Comparison of ENCODE assay signal across 11 cellular contexts in genomic region chr14:68380304-68380840, GRCh38.
DNase-seq lines count a peak whose midpoint lies in the region; ATAC-seq and TF ChIP-seq lines count a peak whose summit lies in the region.
"Had no signal": no experiment of that assay in that cellular context is flagged by ENCODE, and none has a peak within 500 bp of the region (broad histone marks: within the 10 kb centered on the region; RNA-seq: fewer than 3 reads in every experiment).

No MANE protein-coding gene starts in this region.

- H3K9me3 Mint-ChIP-seq in MCF 10A (ENCODE audit: unreplicated experiment) = no peaks in the 10 kb centered on the region
- no peaks in the 10 kb centered on the region for H3K9me3 Mint-ChIP-seq in CD8-positive, alpha-beta memory T cell

- peaks cover 10% of the 10 kb centered on the region for H3K4me1 Mint-ChIP-seq in MCF 10A (ENCODE audit: insufficient read depth, unreplicated experiment)
- peaks cover 39 to 55% (median 40%) of the 10 kb centered on the region in 3 donors for H3K4me1 Mint-ChIP-seq in CD8-positive, alpha-beta memory T cell

- H3K4me1 ChIP-seq in breast epithelium (peaks cover 0 to 6% of the 10 kb centered on the region in 2 donors), uterus (peaks cover 0 to 20% of the 10 kb centered on the region in 2 donors)
- peaks cover 29% of the 10 kb centered on the region for H3K4me1 ChIP-seq in CD8-positive, alpha-beta memory T cell (ENCODE audit: insufficient read depth, low read length)

- H3K27ac Mint-ChIP-seq in MCF 10A (ENCODE audit: low read depth, unreplicated experiment) = no peak overlapping the region
- H3K27ac Mint-ChIP-seq in CD8-positive, alpha-beta memory T cell = peak overlapping the region in 4 of 8 donors; percentile 48 to 83 (median 68)

- ATAC-seq in HG03135 (IDR thresholded peaks at IDR 0.05; ENCODE audit: unreplicated experiment) = peak; percentile 66

- intact Hi-C loops in breast epithelium (cut with DNase I; ENCODE audit: low total_unique reads) = no loop called here
- intact Hi-C loops in MCF 10A (cut with micrococcal nuclease) = no loop called here
- intact Hi-C loops in uterus (cut with DNase I; ENCODE audit: low total_unique reads) = no loop called here

- TF ChIP-seq CTCF in breast epithelium (IDR thresholded peaks at IDR 0.05) (no peak), MCF 10A (IDR thresholded peaks at IDR 0.05; ENCODE audit: unreplicated experiment) (no peak), coronary artery (IDR thresholded peaks at IDR 0.05) (no peak), uterus (IDR thresholded peaks at IDR 0.05) (no peak)

- H3K27me3 ChIP-seq in breast epithelium (no peaks in the 10 kb centered on the region), uterus (no peaks in the 10 kb centered on the region)
- no peaks in the 10 kb centered on the region for H3K27me3 ChIP-seq in CD8-positive, alpha-beta memory T cell (ENCODE audit: insufficient read depth, low read length, poor library complexity, severe bottlenecking)
- H3K27me3 ChIP-seq: neutrophil had no signal

- no peaks in the 10 kb centered on the region for H3K36me3 ChIP-seq in breast epithelium
- H3K36me3 ChIP-seq in uterus = no peaks in the 10 kb centered on the region
- H3K36me3 ChIP-seq in CD8-positive, alpha-beta memory T cell (ENCODE audit: insufficient read depth, low read length) = no peaks in the 10 kb centered on the region
- H3K36me3 ChIP-seq: neutrophil had no signal

- no peaks in the 10 kb centered on the region for H3K36me3 Mint-ChIP-seq in MCF 10A (ENCODE audit: insufficient read depth, unreplicated experiment)
- H3K36me3 Mint-ChIP-seq in CD8-positive, alpha-beta memory T cell = peaks cover 0 to 2% (median 0%) of the 10 kb centered on the region in 3 donors

- H3K27me3 Mint-ChIP-seq in MCF 10A (ENCODE audit: insufficient read depth, unreplicated experiment) = no peaks in the 10 kb centered on the region
- H3K27me3 Mint-ChIP-seq in CD8-positive, alpha-beta memory T cell = peaks cover 0 to 1% of the 10 kb centered on the region in 2 donors

- H3K4me3 Mint-ChIP-seq in MCF 10A (ENCODE audit: unreplicated experiment) = no peak overlapping the region
- peak overlapping the region in 1 of 7 donors; percentile 14 for H3K4me3 Mint-ChIP-seq in CD8-positive, alpha-beta memory T cell

- no peak for TF ChIP-seq POLR2A in breast epithelium (IDR thresholded peaks at IDR 0.05)
- no peak for TF ChIP-seq POLR2A in uterus (IDR thresholded peaks at IDR 0.05)

- no peak for DNase-seq in breast epithelium (ENCODE audit: low spot score in 2 of 2)
- no peak for DNase-seq in MCF 10A (ENCODE audit: unreplicated experiment)
- no peak for DNase-seq in coronary artery (ENCODE audit: low spot score)
- no peak for DNase-seq in uterus
- DNase-seq in middle frontal gyrus (ENCODE audit: extremely low spot score, low spot score) = no peak
- no peak for DNase-seq in caudate nucleus (lab: John Stamatoyannopoulos, UW)
- DNase-seq in CD8-positive, alpha-beta memory T cell = no peak
- DNase-seq: activated CD8-positive, alpha-beta memory T cell treated with anti-CD3 and anti-CD28 coated beads, Interleukin-2, amount 50 U/mL, for 48 hours; NCI-H526 treated with DMSO at 0.1 percent for 48 hours had no signal

- no peak overlapping the region for H3K4me3 ChIP-seq in breast epithelium
- no peak overlapping the region for H3K4me3 ChIP-seq in coronary artery
- no peak overlapping the region for H3K4me3 ChIP-seq in uterus
- H3K4me3 ChIP-seq in CD8-positive, alpha-beta memory T cell (ENCODE audit: low read length) = no peak overlapping the region

- CTCF ChIA-PET in MCF 10A (lab: Yijun Ruan, JAX) = interaction anchor here (0.6 to 1.1 kb wide), 3 partner anchors 10 to 1269 kb away, joined by 3 read pairs; no protein-coding TSS in a partner anchor
- CTCF ChIA-PET in CD8-positive, alpha-beta memory T cell (lab: Charles Lee) = no interaction called here

- POLR2A ChIA-PET in MCF 10A (lab: Yijun Ruan, JAX) = interaction anchor here (0.8 to 1.0 kb wide), 2 partner anchors 76 to 415 kb away, joined by 3 read pairs; no protein-coding TSS in a partner anchor
- POLR2A ChIA-PET in CD8-positive, alpha-beta memory T cell (lab: Charles Lee) = no interaction called here

- BruUV-seq in MCF 10A (replicated peaks; lab: Mats Ljungman, UMichigan) = no TSS peak

- H3K27ac ChIP-seq in breast epithelium (peak overlapping the region; percentile 32 to 67), coronary artery (peak overlapping the region; percentile 22 to 73), uterus (peak overlapping the region; percentile 63 to 75), caudate nucleus (ENCODE audit: low read depth, low read length) (no peak overlapping the region)
- H3K27ac ChIP-seq in CD8-positive, alpha-beta memory T cell (ENCODE audit: low read depth, low read length) = no peak overlapping the region
- H3K27ac ChIP-seq: neutrophil had no signal

- H3K9me3 ChIP-seq in breast epithelium (no peaks in the 10 kb centered on the region), uterus (no peaks in the 10 kb centered on the region)
- no peaks in the 10 kb centered on the region for H3K9me3 ChIP-seq in CD8-positive, alpha-beta memory T cell (ENCODE audit: low read length)
- H3K9me3 ChIP-seq: neutrophil had no signal

Comparison
In these comparisons a context has a peak if more than half of its experiments do, and no peak if none do; other contexts are left out.
1. H3K27ac ChIP-seq: peak in breast epithelium (2 of 2), coronary artery (2 of 2) and uterus (2 of 2); none in caudate nucleus (single experiment) and CD8-positive, alpha-beta memory T cell (single experiment).